Comparison of ENCODE assay signal across 19 cellular contexts in genomic region chr9:115104908-115105307, GRCh38. TPM values are rescaled to one million over a fixed set of nuclear protein-coding genes. Genes with fewer than 3 reads are reported as not detected.
DNase-seq lines count a peak whose midpoint lies in the region; ATAC-seq, FAIRE-seq and TF ChIP-seq lines count a peak whose summit lies in the region.
"Had no signal": no experiment of that assay in that cellular context is flagged by ENCODE, and none has a peak within 500 bp of the region (broad histone marks: within the 10 kb centered on the region; RNA-seq: fewer than 3 reads in every experiment).

No MANE protein-coding gene starts in this region.

- POLR2A ChIA-PET in BJ (lab: Charles Lee), result no interaction called here
- POLR2A ChIA-PET in WTC11 (lab: Charles Lee), result no interaction called here

- peaks cover 9% of the 10 kb centered on the region for H3K4me1 Mint-ChIP-seq in WTC11

- FAIRE-seq in urothelium cell line (lab: Jason Lieb, UNC), result no peak

- H3K4me3 ChIP-seq in BJ (ENCODE audit: low read depth, low read length), result no peak overlapping the region
- no peak overlapping the region for H3K4me3 ChIP-seq in epithelial cell of esophagus (ENCODE audit: low read length)
- H3K4me3 ChIP-seq in rectal smooth muscle tissue (ENCODE audit: low read length), result no peak overlapping the region
- H3K4me3 ChIP-seq: ascending aorta, lung had no signal

- H3K9ac ChIP-seq in rectal smooth muscle tissue (ENCODE audit: low read length), result no peak overlapping the region
- H3K9ac ChIP-seq: KMS-11 had no signal

- H3K9me3 Mint-ChIP-seq in WTC11, result peaks cover 9% of the 10 kb centered on the region
- H3K9me3 Mint-ChIP-seq: nephron had no signal

- H3K36me3 ChIP-seq in BJ (ENCODE audit: control insufficient read depth, insufficient read depth, low read length), result no peaks in the 10 kb centered on the region
- no peaks in the 10 kb centered on the region for H3K36me3 ChIP-seq in rectal smooth muscle tissue (ENCODE audit: control insufficient read depth, insufficient read depth, low read length)
- H3K36me3 ChIP-seq: ascending aorta, BE2C had no signal

- no peak overlapping the region for H3K27ac Mint-ChIP-seq in WTC11
- H3K27ac Mint-ChIP-seq: nephron had no signal

- DNase-seq in BJ (ENCODE audit: low read depth) (peak; percentile 51), NCI-H748 (lab: John Stamatoyannopoulos, UW; ENCODE audit: unreplicated experiment) (peak; percentile 49), epithelial cell of esophagus (ENCODE audit: low read depth) (peak; percentile 48), urothelium cell line (ENCODE audit: low spot score) (no peak), WTC11 (ENCODE audit: low spot score) (no peak), pons (ENCODE audit: low spot score) (no peak)
- DNase-seq: activated effector memory CD4-positive, alpha-beta T cell treated with anti-CD3 and anti-CD28 coated beads, Interleukin-2, amount 50 U/mL, for 16 hours; BE2C; NCI-H1436 treated with DMSO at 0.1 percent for 48 hours; NCI-H446; retina; stimulated activated CD4-positive, alpha-beta T cell treated with anti-CD3 and anti-CD28 coated beads, Interleukin-2, amount 100 ng/mL, for 48 hours had no signal

- CTCF ChIA-PET in BJ (lab: Yijun Ruan, JAX) (interaction anchor here (0.6 to 0.8 kb wide), 2 partner anchors 15 to 98 kb away, joined by 3 read pairs; no protein-coding TSS in a partner anchor), WTC11 (lab: Charles Lee) (no interaction called here)

- ATAC-seq in GM21825 (IDR thresholded peaks at IDR 0.05; ENCODE audit: unreplicated experiment) (no peak), WTC11 (no peak)

- H3K27ac ChIP-seq in rectal smooth muscle tissue (ENCODE audit: low read depth, low read length), result peak overlapping the region; percentile 83
- H3K27ac ChIP-seq: ascending aorta, KMS-11 had no signal

- H3K4me3 Mint-ChIP-seq in WTC11, result no peak overlapping the region
- H3K4me3 Mint-ChIP-seq: nephron had no signal

- no peaks in the 10 kb centered on the region for H3K27me3 ChIP-seq in BJ (ENCODE audit: control insufficient read depth, insufficient read depth, low read length)
- no peaks in the 10 kb centered on the region for H3K27me3 ChIP-seq in rectal smooth muscle tissue (ENCODE audit: control insufficient read depth, insufficient read depth, low read length)
- H3K27me3 ChIP-seq: ascending aorta, BE2C had no signal

- H3K4me1 ChIP-seq in rectal smooth muscle tissue (ENCODE audit: control insufficient read depth, insufficient read depth, low read length), result peaks cover 48% of the 10 kb centered on the region
- H3K4me1 ChIP-seq: ascending aorta, BE2C had no signal

- H3K27me3 Mint-ChIP-seq in WTC11 (ENCODE audit: low read depth), result no peaks in the 10 kb centered on the region; the same call in 1 of the 2 replicates

- no peaks in the 10 kb centered on the region for H3K36me3 Mint-ChIP-seq in WTC11

- no peak for TF ChIP-seq CTCF in BJ (IDR thresholded peaks at IDR 0.05; ENCODE audit: insufficient read depth, low read depth, low read length)
- no peak for TF ChIP-seq CTCF in epithelial cell of esophagus (IDR thresholded peaks at IDR 0.05; ENCODE audit: insufficient read depth, low read depth, low read length, missing control alignments)
- TF ChIP-seq CTCF in WTC11 (IDR thresholded peaks at IDR 0.05), result no peak

TF ChIP-seq in WTC11, 78 proteins besides CTCF, POLR2A, EP300 and RAD21:
- TF ChIP-seq STAT6 (CRISPR knock-in tag; conservative IDR thresholded peaks at IDR 0.05; ENCODE audit: low read depth) (no peak), TEAD4 (CRISPR knock-in tag; IDR thresholded peaks at IDR 0.05) (no peak), MXD4 (CRISPR knock-in tag; IDR thresholded peaks at IDR 0.05; ENCODE audit: borderline replicate concordance) (no peak), ETV6 (CRISPR knock-in tag; IDR thresholded peaks at IDR 0.05) (no peak), ZNF416 (CRISPR knock-in tag; IDR thresholded peaks at IDR 0.05) (no peak), ZNF281 (CRISPR knock-in tag; IDR thresholded peaks at IDR 0.05) (no peak), RELA (CRISPR knock-in tag; IDR thresholded peaks at IDR 0.05; ENCODE audit: borderline replicate concordance) (no peak), NR2C2 (CRISPR knock-in tag; IDR thresholded peaks at IDR 0.05) (no peak), CDX4 (CRISPR knock-in tag; IDR thresholded peaks at IDR 0.05; ENCODE audit: borderline replicate concordance) (no peak), NR1H2 (CRISPR knock-in tag; IDR thresholded peaks at IDR 0.05) (no peak), IRF2 (CRISPR knock-in tag; IDR thresholded peaks at IDR 0.05; ENCODE audit: borderline replicate concordance, low read depth) (no peak), PREB (CRISPR knock-in tag; IDR thresholded peaks at IDR 0.05; ENCODE audit: borderline replicate concordance) (no peak)

RNA-seq across cellular contexts. Expression of gene TNC, which starts 13.0 kb away (rescaled TPM):
- polyA plus RNA-seq in BJ (2011; rRNA removed), result 233 and 648 TPM in 2 replicates
- 301 and 361 TPM in 2 replicates for polyA minus RNA-seq in BJ (2011; rRNA and poly(A)+ RNA removed)
- 3.3 to 4.5 TPM (median 3.6 TPM) in 3 replicates for total RNA-seq in WTC11 (2021)
- total RNA-seq: OCI-LY7 had no signal

Comparison
In these comparisons a context has a peak if more than half of its experiments do, and no peak if none do; other contexts are left out.
1. DNase-seq: peak in BJ (single experiment), NCI-H748 (single experiment) and epithelial cell of esophagus (single experiment); none in urothelium cell line (single experiment), WTC11 (single experiment) and pons (single experiment).